ENCODE assay signal across 23 cellular contexts in genomic region chr10:74344306-74344705, GRCh38.
"Had no signal": no experiment of that assay in that cellular context is flagged by ENCODE, and none has a peak within 500 bp of the region (broad histone marks: within the 10 kb centered on the region; RNA-seq: fewer than 3 reads in every experiment).

No MANE protein-coding gene starts in this region.

- DNase-seq: colonic mucosa; cortex of kidney; effector CD8-positive, alpha-beta T cell; effector memory CD8-positive, alpha-beta T cell; endodermal cell; erythroblast; esophagus squamous epithelium; foreskin keratinocyte; heart left ventricle; hypothalamus; immature natural killer cell; islet precursor cell; kidney; kidney glomerular epithelial cell; left lung; left ventricle myocardium superior; lower lobe of right lung; mesenchymal stem cell; mucosa of descending colon; naive thymus-derived CD4-positive, alpha-beta T cell had no signal

- H3K4me3 ChIP-seq: colonic mucosa, esophagus squamous epithelium, gastroesophageal sphincter, heart left ventricle, hepatocyte, left lung, lower lobe of right lung, mucosa of descending colon had no signal

- H3K36me3 ChIP-seq: colonic mucosa, heart left ventricle, lower lobe of right lung had no signal

- H3K27me3 ChIP-seq: colonic mucosa, esophagus squamous epithelium, foreskin keratinocyte, gastroesophageal sphincter, heart left ventricle, hepatocyte, left lung had no signal

- H3K9me3 ChIP-seq: colonic mucosa had no signal

- H3K4me1 ChIP-seq: colonic mucosa, esophagus squamous epithelium, foreskin keratinocyte, gastroesophageal sphincter, heart left ventricle, left lung, lower lobe of right lung had no signal

- ATAC-seq: effector memory CD8-positive, alpha-beta T cell; esophagus mucosa; foreskin keratinocyte; gastroesophageal sphincter; heart left ventricle; left lung; left ventricle myocardium superior; lower lobe of right lung; mucosa of descending colon; naive thymus-derived CD4-positive, alpha-beta T cell had no signal
